ENCODE assay signal across 1 cellular context in genomic region chr5:132294728-132295504, GRCh38.
A peak's percentile ranks its signal among the peaks of the same experiment; 100 is the strongest.
TF ChIP-seq lines count a peak whose summit lies in the region.

No MANE protein-coding gene starts in this region.

TF ChIP-seq in H1, 55 proteins besides CTCF, POLR2A, EP300 and RAD21:
- TF ChIP-seq KDM4A (IDR thresholded peaks at IDR 0.05; ENCODE audit: low read depth, low read length, severe bottlenecking) (peak; percentile 66), SRF (IDR thresholded peaks at IDR 0.05; ENCODE audit: low read depth, low read length) (no peak), SP1 (IDR thresholded peaks at IDR 0.05; ENCODE audit: low read depth, low read length) (no peak), JUND (IDR thresholded peaks at IDR 0.05; ENCODE audit: low read length) (no peak), EZH2 (IDR thresholded peaks at IDR 0.05; ENCODE audit: low read depth, low read length, severe bottlenecking) (peak; percentile 59), TAF7 (optimal IDR thresholded peaks at IDR 0.05; ENCODE audit: borderline replicate concordance, low read depth, low read length) (no peak), SP2 (IDR thresholded peaks at IDR 0.05; ENCODE audit: low read length) (no peak), CTBP2 (IDR thresholded peaks at IDR 0.05; ENCODE audit: borderline replicate concordance, insufficient read depth, insufficient read length, low read length) (no peak), TBP (IDR thresholded peaks at IDR 0.05; ENCODE audit: low read depth, low read length) (no peak)
